In the genomic region with DNA sequence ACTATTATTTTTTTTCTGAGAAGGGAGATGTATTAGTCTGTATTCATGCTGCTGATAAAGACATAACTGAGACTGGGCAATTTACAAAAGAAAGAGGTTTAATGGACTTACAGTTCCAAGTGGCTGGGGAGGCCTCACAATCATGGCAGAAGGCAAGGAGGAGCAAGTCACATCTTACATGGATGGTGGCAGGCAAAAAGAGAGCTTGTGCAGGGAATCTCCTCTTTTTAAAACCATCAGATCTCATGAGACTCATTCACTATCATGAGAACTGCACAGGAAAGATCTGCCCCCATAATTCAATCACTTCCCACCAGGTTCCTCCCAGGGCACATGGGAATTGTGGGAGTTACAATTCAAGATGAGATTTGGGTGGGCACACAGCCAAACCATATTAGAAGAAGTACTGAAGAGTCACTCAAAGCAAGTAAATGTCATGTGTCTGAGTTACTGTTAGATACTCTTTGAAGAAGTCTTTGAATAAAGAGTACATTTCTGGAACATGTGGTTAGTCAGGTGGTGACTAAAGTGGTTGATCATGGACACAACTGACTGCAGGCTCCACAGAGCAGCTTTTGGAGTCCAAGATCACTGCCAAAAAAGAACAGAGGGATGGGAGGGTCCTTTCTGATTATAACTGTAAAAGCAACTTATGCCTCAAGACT, we compare ENCODE assay signal across 7 cellular contexts.
DNase-seq lines count a peak whose midpoint lies in the region; ATAC-seq, FAIRE-seq and TF ChIP-seq lines count a peak whose summit lies in the region.
"Not testable (repeated sequence)": the region's sequence is repeated elsewhere in the genome, so short reads cannot be mapped to it uniquely, and the experiment has no call there.

No MANE protein-coding gene starts in this region.

- not testable (repeated sequence) for TF ChIP-seq EP300 in K562 (IDR thresholded peaks at IDR 0.05; ENCODE audit: low read length)

- H3K9me3 ChIP-seq in K562 (replicated peaks; ENCODE audit: control insufficient read depth, insufficient read depth, low read depth, low read length) = not testable (repeated sequence)

- H3K27me3 ChIP-seq in K562 (ENCODE audit: control insufficient read depth in 2 of 2, insufficient read depth in 2 of 2, low read length in 2 of 2) = not testable (repeated sequence)

- H3K27me3 Mint-ChIP-seq in stimulated activated naive CD8-positive, alpha-beta T cell treated with anti-CD3 and anti-CD28 coated beads, Interleukin-15, Interleukin-2, amounts not matched to agents 100 ng/mL and 50 ng/mL, for 24 hours = not testable (repeated sequence)

- FAIRE-seq in K562 (lab: Jason Lieb, UNC) = not testable (repeated sequence)

- H3K4me1 Mint-ChIP-seq in stimulated activated naive CD8-positive, alpha-beta T cell treated with anti-CD3 and anti-CD28 coated beads, Interleukin-15, Interleukin-2, amounts not matched to agents 100 ng/mL and 50 ng/mL, for 24 hours (ENCODE audit: low read depth) = peaks cover 23% of the 10 kb centered on the region

- ATAC-seq in K562 = not testable (repeated sequence)

- not testable (repeated sequence) for H3K9me3 Mint-ChIP-seq in stimulated activated naive CD8-positive, alpha-beta T cell treated with anti-CD3 and anti-CD28 coated beads, Interleukin-15, Interleukin-2, amounts not matched to agents 100 ng/mL and 50 ng/mL, for 24 hours

- not testable (repeated sequence) for TF ChIP-seq CTCF in K562 (IDR thresholded peaks at IDR 0.05 in 2 of 3, conservative IDR thresholded peaks at IDR 0.05 in 1 of 3; ENCODE audit: insufficient read depth in 2 of 3, low read depth in 1 of 3, low read length in 3 of 3); epithelial cell of esophagus (IDR thresholded peaks at IDR 0.05; ENCODE audit: insufficient read depth, low read depth, low read length, missing control alignments)

- not testable (repeated sequence) for H3K4me2 ChIP-seq in K562 (ENCODE audit: insufficient read depth, low read length)

- H3K27ac Mint-ChIP-seq in stimulated activated naive CD8-positive, alpha-beta T cell treated with anti-CD3 and anti-CD28 coated beads, Interleukin-15, Interleukin-2, amounts not matched to agents 100 ng/mL and 50 ng/mL, for 24 hours = peak overlapping the region; percentile 32

- not testable (repeated sequence) for H3K4me1 ChIP-seq in K562 (replicated peaks in 1 of 2; ENCODE audit: control insufficient read depth in 2 of 2, insufficient read depth in 2 of 2, low read length in 2 of 2)

- H3K79me2 ChIP-seq in K562 (ENCODE audit: control insufficient read depth, insufficient read depth, low read length) = not testable (repeated sequence)

- H2AFZ ChIP-seq in K562 (ENCODE audit: low read depth, low read length) = not testable (repeated sequence)

- not testable (repeated sequence) for H3K36me3 Mint-ChIP-seq in stimulated activated naive CD8-positive, alpha-beta T cell treated with anti-CD3 and anti-CD28 coated beads, Interleukin-15, Interleukin-2, amounts not matched to agents 100 ng/mL and 50 ng/mL, for 24 hours (ENCODE audit: low read depth)

- intact Hi-C loops in K562 (cut with micrococcal nuclease) = not testable (repeated sequence)

- not testable (repeated sequence) for H3K4me3 ChIP-seq in K562; epithelial cell of esophagus (ENCODE audit: low read length)

- not testable (repeated sequence) for TF ChIP-seq RAD21 in K562 (CRISPR knock-in tag; conservative IDR thresholded peaks at IDR 0.05 in 1 of 2, IDR thresholded peaks at IDR 0.05 in 1 of 2)

- not testable (repeated sequence) for H3K9ac ChIP-seq in K562 (ENCODE audit: insufficient read depth in 1 of 2, low read depth in 2 of 2, low read length in 2 of 2)

- POLR2A ChIA-PET in K562 (lab: Yijun Ruan, JAX) = interaction anchor here (0.6 kb wide), 1 partner anchor 12 kb away, joined by 3 read pairs; no protein-coding TSS in a partner anchor

- not testable (repeated sequence) for H4K20me1 ChIP-seq in K562 (replicated peaks; ENCODE audit: control insufficient read depth, insufficient read depth, low read length)

- DNase-seq in COLO829 (ENCODE audit: low spot score) (peak; percentile 81), LHCN-M2 (ENCODE audit: low read depth) (peak; percentile 52), RPMI7951 (ENCODE audit: low read depth) (peak; percentile 44), epithelial cell of esophagus (ENCODE audit: low read depth) (peak; percentile 29), kidney tubule cell (ENCODE audit: low spot score) (peak; percentile 69)
- DNase-seq in K562 (ENCODE audit: extremely low read depth in 1 of 4, low spot score in 3 of 4) = not testable (repeated sequence)

- CTCF ChIA-PET in K562 (lab: Yijun Ruan, JAX; ENCODE audit: low intra/inter-chr PET ratio) = not testable (repeated sequence)

- not testable (repeated sequence) for H3K27ac ChIP-seq in K562 (ENCODE audit: extremely low read depth, low read depth, low read length)

- not testable (repeated sequence) for H3K36me3 ChIP-seq in K562 (ENCODE audit: control insufficient read depth, insufficient read depth, low read length)

- H3K9me1 ChIP-seq in K562 (ENCODE audit: control insufficient read depth, insufficient read depth, low read length) = not testable (repeated sequence)

- not testable (repeated sequence) for TF ChIP-seq POLR2A in K562 (conservative IDR thresholded peaks at IDR 0.05)

- BruUV-seq in K562 (replicated peaks; lab: Mats Ljungman, UMichigan) = not testable (repeated sequence)

- not testable (repeated sequence) for H3K4me3 Mint-ChIP-seq in stimulated activated naive CD8-positive, alpha-beta T cell treated with anti-CD3 and anti-CD28 coated beads, Interleukin-15, Interleukin-2, amounts not matched to agents 100 ng/mL and 50 ng/mL, for 24 hours

- in situ Hi-C loops in K562 (cut with MboI) = not testable (repeated sequence)

TF ChIP-seq in K562, 482 proteins besides CTCF, POLR2A, EP300 and RAD21:
- peak; percentile 17; the same call in 1 of the 2 replicates for TF ChIP-seq NFIC (IDR thresholded peaks at IDR 0.05)
- TF ChIP-seq ZNF431 (CRISPR knock-in tag; IDR thresholded peaks at IDR 0.05) = peak; percentile 90
